Comparison of ENCODE assay signal across 8 cellular contexts in genomic region chr5:42423285-42424152, GRCh38. TPM values are rescaled to one million over a fixed set of nuclear protein-coding genes. Genes with fewer than 3 reads are reported as not detected.
DNase-seq lines count a peak whose midpoint lies in the region; ATAC-seq and TF ChIP-seq lines count a peak whose summit lies in the region.

Gene GHR (plus strand): TSS chr5:42423439. CDS start chr5:42565875, 142,436 bp downstream.

- H3K27me3 ChIP-seq in WERI-Rb-1 (ENCODE audit: insufficient read depth, low read depth, severe bottlenecking), result peaks cover 47% of the 10 kb centered on the region
- no peaks in the 10 kb centered on the region for H3K27me3 ChIP-seq in esophagus muscularis mucosa
- no peaks in the 10 kb centered on the region for H3K27me3 ChIP-seq in tibial artery

- H3K4me1 ChIP-seq in esophagus muscularis mucosa, result peaks cover 11 to 35% (median 33%) of the 10 kb centered on the region in 4 donors
- peaks cover 0 to 25% (median 4%) of the 10 kb centered on the region in 4 donors for H3K4me1 ChIP-seq in tibial artery

- intact Hi-C loops in esophagus muscularis mucosa (cut with DNase I) (loop anchor here (2.0 to 10.0 kb wide), 3 partner anchors 161 to 559 kb away; no protein-coding TSS in a partner anchor), tibial artery (cut with DNase I; ENCODE audit: low total_unique reads) (loop anchor here (5.0 kb wide), 1 partner anchor 164 kb away; no protein-coding TSS in a partner anchor)

- H3K4me3 ChIP-seq in WERI-Rb-1 (ENCODE audit: low read depth, low read length) (peak within 1 kb of the TSS; percentile 16; the same call in 1 of the 2 replicates), esophagus muscularis mucosa (peak within 1 kb of the TSS; percentile 75 to 87 (median 79)), tibial artery (peak within 1 kb of the TSS; percentile 68 to 73)

- H3K9me3 Mint-ChIP-seq in mesothelial cell of epicardium, result peaks cover 4% of the 10 kb centered on the region

- under 1% methylated on average over 34 of the region's 60 CpGs for WGBS in esophagus muscularis mucosa

- no peak within 1 kb of the TSS for H3K27ac ChIP-seq in WERI-Rb-1
- H3K27ac ChIP-seq in esophagus muscularis mucosa (replicated peaks in 1 of 4), result peak within 1 kb of the TSS; percentile 83 to 90 (median 84)
- H3K27ac ChIP-seq in tibial artery, result peak within 1 kb of the TSS; percentile 78 to 85

- H3K36me3 Mint-ChIP-seq in mesothelial cell of epicardium, result no peaks in the 10 kb centered on the region

- H3K4me3 Mint-ChIP-seq in mesothelial cell of epicardium, result no peak within 1 kb of the TSS

- peak; percentile 52 for TF ChIP-seq CTCF in WERI-Rb-1 (IDR thresholded peaks at IDR 0.05; ENCODE audit: low read depth, low read length)
- peak; percentile 72 to 87 (median 76) for TF ChIP-seq CTCF in esophagus muscularis mucosa (IDR thresholded peaks at IDR 0.05)
- peak; percentile 69 for TF ChIP-seq CTCF in mesothelial cell of epicardium (IDR thresholded peaks at IDR 0.05; ENCODE audit: unreplicated experiment)
- peak; percentile 81 to 86 for TF ChIP-seq CTCF in tibial artery (IDR thresholded peaks at IDR 0.05)

- ATAC-seq in HG02571 (IDR thresholded peaks at IDR 0.05; ENCODE audit: unreplicated experiment), result peak; percentile 86

- DNase-seq in activated CD8-positive, alpha-beta memory T cell treated with anti-CD3 and anti-CD28 coated beads for 24 hours, result peak; percentile 59
- DNase-seq in activated CD8-positive, alpha-beta memory T cell treated with anti-CD3 and anti-CD28 coated beads, Interleukin-2, amount 50 U/mL, for 4 hours, result no peak
- DNase-seq in NCI-H1417 treated with DMSO at 0.1 percent for 48 hours (lab: John Stamatoyannopoulos, UW), result peak; percentile 1
- DNase-seq in WERI-Rb-1, result peak; percentile 75
- DNase-seq in esophagus muscularis mucosa (ENCODE audit: extremely low spot score), result peak; percentile 94
- DNase-seq in mesothelial cell of epicardium (ENCODE audit: low spot score in 2 of 2, unreplicated experiment in 2 of 2), result peak; percentile 60 to 85
- peak; percentile 89 to 91 for DNase-seq in tibial artery

- no peak within 1 kb of the TSS for H3K27ac Mint-ChIP-seq in mesothelial cell of epicardium

- TF ChIP-seq POLR2A in esophagus muscularis mucosa (IDR thresholded peaks at IDR 0.05; ENCODE audit: low read depth), result no peak

- peaks cover 5% of the 10 kb centered on the region for H3K4me1 Mint-ChIP-seq in mesothelial cell of epicardium

- H3K36me3 ChIP-seq in WERI-Rb-1 (no peaks in the 10 kb centered on the region), esophagus muscularis mucosa (no peaks in the 10 kb centered on the region), tibial artery (no peaks in the 10 kb centered on the region)

- TF ChIP-seq EP300 in esophagus muscularis mucosa (IDR thresholded peaks at IDR 0.05), result no peak

- H3K27me3 Mint-ChIP-seq in mesothelial cell of epicardium (ENCODE audit: low read depth), result no peaks in the 10 kb centered on the region

- H3K9me3 ChIP-seq in WERI-Rb-1 (ENCODE audit: severe bottlenecking) (peaks cover 2% of the 10 kb centered on the region), esophagus muscularis mucosa (no peaks in the 10 kb centered on the region), tibial artery (no peaks in the 10 kb centered on the region)

RNA-seq across cellular contexts. Expression of gene GHR, which starts in this region (rescaled TPM):
- total RNA-seq in esophagus muscularis mucosa, result 1 to 10 TPM; 5.3 to 9.1 (median 6.5) TPM
- total RNA-seq in mesothelial cell of epicardium, result 7.9 to 9.9 TPM (median 9.7 TPM) in 3 replicates

Comparison
In these comparisons a context has a peak if more than half of its experiments do, and no peak if none do; other contexts are left out.
1. H3K4me3 ChIP-seq: peak in every context shown above with its lines; median percentile 79 in esophagus muscularis mucosa; 70 in tibial artery; 16 in WERI-Rb-1.